1 cellular context compared by ENCODE assay signal in genomic region chr21:14686466-14687276, GRCh38.
TF ChIP-seq lines count a peak whose summit lies in the region.

No MANE protein-coding gene starts in this region.

TF ChIP-seq in GM12878, 131 proteins besides CTCF, POLR2A, EP300 and RAD21 (continued from another document):
- TF ChIP-seq PKNOX1 (IDR thresholded peaks at IDR 0.05) = peak; percentile 33; the same call in 1 of the 2 replicates
- TF ChIP-seq SMAD1 (IDR thresholded peaks at IDR 0.05; ENCODE audit: low read depth, partially characterized antibody) = no peak
- TF ChIP-seq RBBP5 (conservative IDR thresholded peaks at IDR 0.05) = no peak
- TF ChIP-seq ZNF217 (IDR thresholded peaks at IDR 0.05) = peak; percentile 56; the same call in 1 of the 2 replicates
- TF ChIP-seq BHLHE40 (IDR thresholded peaks at IDR 0.05; ENCODE audit: borderline replicate concordance in 1 of 2, low read depth in 2 of 2, low read length in 1 of 2) = peak in 1 of 2 experiments; percentile 58; a peak in 2 of 4 replicates
- no peak for TF ChIP-seq CBFB (IDR thresholded peaks at IDR 0.05; ENCODE audit: low read depth)
- TF ChIP-seq MEF2A (IDR thresholded peaks at IDR 0.05; ENCODE audit: insufficient read depth, low read depth, low read length) = peak; percentile 59; the same call in 1 of the 2 replicates
- TF ChIP-seq ETV6 (conservative IDR thresholded peaks at IDR 0.05 in 1 of 2, IDR thresholded peaks at IDR 0.05 in 1 of 2; ENCODE audit: borderline replicate concordance in 1 of 2, low read depth in 1 of 2) = peak in 1 of 2 experiments; percentile 9; a peak in 1 of 4 replicates
- TF ChIP-seq ZNF592 (IDR thresholded peaks at IDR 0.05) = no peak
- TF ChIP-seq PML (IDR thresholded peaks at IDR 0.05; ENCODE audit: low read length) = 0 out of 2 replicates have a peak, but pooled peaks have one; percentile 39
- TF ChIP-seq SUZ12 (IDR thresholded peaks at IDR 0.05; ENCODE audit: unreplicated experiment) = no peak
- TF ChIP-seq CREB1 (IDR thresholded peaks at IDR 0.05; ENCODE audit: low read depth) = no peak
- 0 out of 2 replicates have a peak, but pooled peaks have one; percentile 32 for TF ChIP-seq ASH2L (IDR thresholded peaks at IDR 0.05; ENCODE audit: borderline replicate concordance, low read depth)
- peak; percentile 65 for TF ChIP-seq MEF2B (IDR thresholded peaks at IDR 0.05; ENCODE audit: partially characterized antibody, poor library complexity, severe bottlenecking)
- peak; percentile 22; the same call in 1 of the 2 replicates for TF ChIP-seq GATAD2B (conservative IDR thresholded peaks at IDR 0.05; ENCODE audit: low read depth)
- no peak for TF ChIP-seq LARP7 (IDR thresholded peaks at IDR 0.05)
- TF ChIP-seq ATF2 (IDR thresholded peaks at IDR 0.05; ENCODE audit: low read length) = peak; percentile 68
- peak; percentile 55; the same call in 1 of the 2 replicates for TF ChIP-seq YY1 (IDR thresholded peaks at IDR 0.05; ENCODE audit: low read depth, low read length)
- TF ChIP-seq ZNF384 (IDR thresholded peaks at IDR 0.05; ENCODE audit: borderline replicate concordance, low read depth, low read length) = no peak
- TF ChIP-seq BCL11A (IDR thresholded peaks at IDR 0.05; ENCODE audit: low read depth, low read length) = 0 out of 2 replicates have a peak, but pooled peaks have one; percentile 43
- TF ChIP-seq, protein P1, sequence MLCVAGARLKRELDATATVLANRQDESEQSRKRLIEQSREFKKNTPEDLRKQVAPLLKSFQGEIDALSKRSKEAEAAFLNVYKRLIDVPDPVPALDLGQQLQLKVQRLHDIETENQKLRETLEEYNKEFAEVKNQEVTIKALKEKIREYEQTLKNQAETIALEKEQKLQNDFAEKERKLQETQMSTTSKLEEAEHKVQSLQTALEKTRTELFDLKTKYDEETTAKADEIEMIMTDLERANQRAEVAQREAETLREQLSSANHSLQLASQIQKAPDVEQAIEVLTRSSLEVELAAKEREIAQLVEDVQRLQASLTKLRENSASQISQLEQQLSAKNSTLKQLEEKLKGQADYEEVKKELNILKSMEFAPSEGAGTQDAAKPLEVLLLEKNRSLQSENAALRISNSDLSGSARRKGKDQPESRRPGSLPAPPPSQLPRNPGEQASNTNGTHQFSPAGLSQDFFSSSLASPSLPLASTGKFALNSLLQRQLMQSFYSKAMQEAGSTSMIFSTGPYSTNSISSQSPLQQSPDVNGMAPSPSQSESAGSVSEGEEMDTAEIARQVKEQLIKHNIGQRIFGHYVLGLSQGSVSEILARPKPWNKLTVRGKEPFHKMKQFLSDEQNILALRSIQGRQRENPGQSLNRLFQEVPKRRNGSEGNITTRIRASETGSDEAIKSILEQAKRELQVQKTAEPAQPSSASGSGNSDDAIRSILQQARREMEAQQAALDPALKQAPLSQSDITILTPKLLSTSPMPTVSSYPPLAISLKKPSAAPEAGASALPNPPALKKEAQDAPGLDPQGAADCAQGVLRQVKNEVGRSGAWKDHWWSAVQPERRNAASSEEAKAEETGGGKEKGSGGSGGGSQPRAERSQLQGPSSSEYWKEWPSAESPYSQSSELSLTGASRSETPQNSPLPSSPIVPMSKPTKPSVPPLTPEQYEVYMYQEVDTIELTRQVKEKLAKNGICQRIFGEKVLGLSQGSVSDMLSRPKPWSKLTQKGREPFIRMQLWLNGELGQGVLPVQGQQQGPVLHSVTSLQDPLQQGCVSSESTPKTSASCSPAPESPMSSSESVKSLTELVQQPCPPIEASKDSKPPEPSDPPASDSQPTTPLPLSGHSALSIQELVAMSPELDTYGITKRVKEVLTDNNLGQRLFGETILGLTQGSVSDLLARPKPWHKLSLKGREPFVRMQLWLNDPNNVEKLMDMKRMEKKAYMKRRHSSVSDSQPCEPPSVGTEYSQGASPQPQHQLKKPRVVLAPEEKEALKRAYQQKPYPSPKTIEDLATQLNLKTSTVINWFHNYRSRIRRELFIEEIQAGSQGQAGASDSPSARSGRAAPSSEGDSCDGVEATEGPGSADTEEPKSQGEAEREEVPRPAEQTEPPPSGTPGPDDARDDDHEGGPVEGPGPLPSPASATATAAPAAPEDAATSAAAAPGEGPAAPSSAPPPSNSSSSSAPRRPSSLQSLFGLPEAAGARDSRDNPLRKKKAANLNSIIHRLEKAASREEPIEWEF (IDR thresholded peaks at IDR 0.05; ENCODE audit: insufficient replicate concordance, low read depth, low read length) = no peak
- peak in 1 of 2 experiments; percentile 78 for TF ChIP-seq IKZF2 (IDR thresholded peaks at IDR 0.05)
- TF ChIP-seq CHD2 (IDR thresholded peaks at IDR 0.05; ENCODE audit: borderline replicate concordance, low read depth, low read length) = no peak
- TF ChIP-seq EED (IDR thresholded peaks at IDR 0.05; ENCODE audit: low read depth) = peak; percentile 84
- TF ChIP-seq ZNF24 (IDR thresholded peaks at IDR 0.05) = no peak
- no peak; the same call in 1 of the 2 replicates for TF ChIP-seq NR2C1 (IDR thresholded peaks at IDR 0.05)
- TF ChIP-seq, protein P2, sequence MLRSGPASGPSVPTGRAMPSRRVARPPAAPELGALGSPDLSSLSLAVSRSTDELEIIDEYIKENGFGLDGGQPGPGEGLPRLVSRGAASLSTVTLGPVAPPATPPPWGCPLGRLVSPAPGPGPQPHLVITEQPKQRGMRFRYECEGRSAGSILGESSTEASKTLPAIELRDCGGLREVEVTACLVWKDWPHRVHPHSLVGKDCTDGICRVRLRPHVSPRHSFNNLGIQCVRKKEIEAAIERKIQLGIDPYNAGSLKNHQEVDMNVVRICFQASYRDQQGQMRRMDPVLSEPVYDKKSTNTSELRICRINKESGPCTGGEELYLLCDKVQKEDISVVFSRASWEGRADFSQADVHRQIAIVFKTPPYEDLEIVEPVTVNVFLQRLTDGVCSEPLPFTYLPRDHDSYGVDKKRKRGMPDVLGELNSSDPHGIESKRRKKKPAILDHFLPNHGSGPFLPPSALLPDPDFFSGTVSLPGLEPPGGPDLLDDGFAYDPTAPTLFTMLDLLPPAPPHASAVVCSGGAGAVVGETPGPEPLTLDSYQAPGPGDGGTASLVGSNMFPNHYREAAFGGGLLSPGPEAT (IDR thresholded peaks at IDR 0.05; ENCODE audit: low read depth) = 0 out of 2 replicates have a peak, but pooled peaks have one; percentile 24
- TF ChIP-seq DPF2 (IDR thresholded peaks at IDR 0.05) = no peak
- no peak for TF ChIP-seq NR2C2 (IDR thresholded peaks at IDR 0.05; ENCODE audit: borderline replicate concordance, control insufficient read depth, insufficient read length, low read depth)
- peak; percentile 81 for TF ChIP-seq NR2F1 (conservative IDR thresholded peaks at IDR 0.05)
- TF ChIP-seq, protein P3, sequence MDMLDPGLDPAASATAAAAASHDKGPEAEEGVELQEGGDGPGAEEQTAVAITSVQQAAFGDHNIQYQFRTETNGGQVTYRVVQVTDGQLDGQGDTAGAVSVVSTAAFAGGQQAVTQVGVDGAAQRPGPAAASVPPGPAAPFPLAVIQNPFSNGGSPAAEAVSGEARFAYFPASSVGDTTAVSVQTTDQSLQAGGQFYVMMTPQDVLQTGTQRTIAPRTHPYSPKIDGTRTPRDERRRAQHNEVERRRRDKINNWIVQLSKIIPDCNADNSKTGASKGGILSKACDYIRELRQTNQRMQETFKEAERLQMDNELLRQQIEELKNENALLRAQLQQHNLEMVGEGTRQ (IDR thresholded peaks at IDR 0.05; ENCODE audit: borderline replicate concordance, low read depth, low read length) = no peak
